ENCODE assay signal across 2 cellular contexts in genomic region chr7:2203551-2204300, GRCh38.
TF ChIP-seq lines count a peak whose summit lies in the region.

No MANE protein-coding gene starts in this region.

TF ChIP-seq in liver, 16 proteins besides CTCF, POLR2A, EP300 and RAD21:
- TF ChIP-seq SP1 (IDR thresholded peaks at IDR 0.05) (no peak), NR2F2 (IDR thresholded peaks at IDR 0.05) (peak; percentile 61), JUND (IDR thresholded peaks at IDR 0.05) (peak in 1 of 2 donors; percentile 7)

TF ChIP-seq in HepG2, 621 proteins besides CTCF, POLR2A, EP300 and RAD21:
- TF ChIP-seq AGO2 (optimal IDR thresholded peaks at IDR 0.05; ENCODE audit: low read depth, low read length), result no peak
- no peak for TF ChIP-seq ZNF563 (CRISPR knock-in tag; IDR thresholded peaks at IDR 0.05)
- no peak for TF ChIP-seq ZNF275 (CRISPR knock-in tag; IDR thresholded peaks at IDR 0.05; ENCODE audit: borderline replicate concordance)
- TF ChIP-seq ZNF557 (CRISPR knock-in tag; IDR thresholded peaks at IDR 0.05), result no peak
- TF ChIP-seq MAZ (IDR thresholded peaks at IDR 0.05; ENCODE audit: borderline replicate concordance, low read depth, low read length), result no peak
- TF ChIP-seq MAZ (CRISPR knock-in tag; IDR thresholded peaks at IDR 0.05; ENCODE audit: low read depth), result no peak
- no peak for TF ChIP-seq ZFP62 (CRISPR knock-in tag; IDR thresholded peaks at IDR 0.05)
- TF ChIP-seq ERF (CRISPR knock-in tag; IDR thresholded peaks at IDR 0.05), result no peak
- TF ChIP-seq ZNF547 (CRISPR knock-in tag; IDR thresholded peaks at IDR 0.05), result no peak
- no peak for TF ChIP-seq BCLAF1 (IDR thresholded peaks at IDR 0.05)
- TF ChIP-seq MZF1 (CRISPR knock-in tag; IDR thresholded peaks at IDR 0.05; ENCODE audit: borderline replicate concordance), result no peak
- TF ChIP-seq, protein P1, sequence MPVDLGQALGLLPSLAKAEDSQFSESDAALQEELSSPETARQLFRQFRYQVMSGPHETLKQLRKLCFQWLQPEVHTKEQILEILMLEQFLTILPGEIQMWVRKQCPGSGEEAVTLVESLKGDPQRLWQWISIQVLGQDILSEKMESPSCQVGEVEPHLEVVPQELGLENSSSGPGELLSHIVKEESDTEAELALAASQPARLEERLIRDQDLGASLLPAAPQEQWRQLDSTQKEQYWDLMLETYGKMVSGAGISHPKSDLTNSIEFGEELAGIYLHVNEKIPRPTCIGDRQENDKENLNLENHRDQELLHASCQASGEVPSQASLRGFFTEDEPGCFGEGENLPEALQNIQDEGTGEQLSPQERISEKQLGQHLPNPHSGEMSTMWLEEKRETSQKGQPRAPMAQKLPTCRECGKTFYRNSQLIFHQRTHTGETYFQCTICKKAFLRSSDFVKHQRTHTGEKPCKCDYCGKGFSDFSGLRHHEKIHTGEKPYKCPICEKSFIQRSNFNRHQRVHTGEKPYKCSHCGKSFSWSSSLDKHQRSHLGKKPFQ (CRISPR knock-in tag; IDR thresholded peaks at IDR 0.05; ENCODE audit: insufficient replicate concordance), result no peak
- no peak for TF ChIP-seq SMAD3 (CRISPR knock-in tag; IDR thresholded peaks at IDR 0.05)
